16 cellular contexts compared by ENCODE assay signal in genomic region chr9:70554881-70555280, GRCh38.
A peak's percentile ranks its signal among the peaks of the same experiment; 100 is the strongest.
DNase-seq lines count a peak whose midpoint lies in the region; ATAC-seq and TF ChIP-seq lines count a peak whose summit lies in the region.
"Had no signal": no experiment of that assay in that cellular context is flagged by ENCODE, and none has a peak within 500 bp of the region (broad histone marks: within the 10 kb centered on the region; RNA-seq: fewer than 3 reads in every experiment).

No MANE protein-coding gene starts in this region.

- H3K27ac ChIP-seq in breast epithelium (peak overlapping the region; percentile 85 to 89), SJSA1 (peak overlapping the region; percentile 58), gastroesophageal sphincter (peak overlapping the region; percentile 15 to 81 (median 62)), thyroid gland (peak overlapping the region; percentile 56 to 72 (median 58))

- H3K27me3 Mint-ChIP-seq in MCF 10A (ENCODE audit: insufficient read depth, unreplicated experiment) = no peaks in the 10 kb centered on the region
- H3K27me3 Mint-ChIP-seq: activated CD4-positive, alpha-beta T cell treated with anti-CD3 and anti-CD28 coated beads, Interleukin-2, amount 10 ng/mL, durations not matched to agents 7 days and 5 days; activated naive CD8-positive, alpha-beta T cell treated with anti-CD3 and anti-CD28 coated beads for 36 hours; CD4-positive, alpha-beta memory T cell had no signal

- ATAC-seq in gastroesophageal sphincter (no peak), omental fat pad (ENCODE audit: low FRiP score) (no peak), left colon (no peak)
- ATAC-seq: effector memory CD8-positive, alpha-beta T cell had no signal

- WGBS in gastroesophageal sphincter (ENCODE audit: low coverage in 1 of 2), 2 donors = 58 to 64% methylated on average over 2 of the region's 2 CpGs
- WGBS in thyroid gland, 2 donors = 59% methylated on average over 2 of the region's 2 CpGs

- TF ChIP-seq CTCF in breast epithelium (IDR thresholded peaks at IDR 0.05) = no peak
- no peak for TF ChIP-seq CTCF in MCF 10A (IDR thresholded peaks at IDR 0.05; ENCODE audit: unreplicated experiment)
- no peak for TF ChIP-seq CTCF in gastroesophageal sphincter (IDR thresholded peaks at IDR 0.05)
- no peak for TF ChIP-seq CTCF in thyroid gland (IDR thresholded peaks at IDR 0.05)
- TF ChIP-seq CTCF in omental fat pad (IDR thresholded peaks at IDR 0.05) = no peak

- DNase-seq in breast epithelium (ENCODE audit: low spot score in 2 of 2) (no peak), MCF 10A (ENCODE audit: unreplicated experiment) (no peak), SJSA1 (ENCODE audit: low read depth in 1 of 2, low spot score in 2 of 2) (no peak), thyroid gland (peak in 1 of 2 donors; percentile 12), NCI-H2171 (lab: John Stamatoyannopoulos, UW) (no peak), omental fat pad (ENCODE audit: low spot score) (no peak), left colon (no peak)
- DNase-seq: activated CD4-positive, alpha-beta T cell treated with anti-CD3 and anti-CD28 coated beads, Interleukin-2, amount 10 ng/mL, durations not matched to agents 7 days and 5 days; activated naive CD8-positive, alpha-beta T cell treated with anti-CD3 and anti-CD28 coated beads for 36 hours; activated T-cell treated with anti-CD3 and anti-CD28 coated beads, Interleukin-2, amount 50 U/mL, for 48 hours; CD4-positive, alpha-beta memory T cell; effector memory CD8-positive, alpha-beta T cell; NCI-H2171 treated with DMSO at 0.1 percent for 48 hours; NCI-H774 had no signal

- POLR2A ChIA-PET in MCF 10A (lab: Yijun Ruan, JAX) = no interaction called here

- no TSS peak for BruUV-seq in MCF 10A (replicated peaks; lab: Mats Ljungman, UMichigan)

- H3K4me1 ChIP-seq in breast epithelium (peaks cover 0 to 7% of the 10 kb centered on the region in 2 donors), SJSA1 (replicated peaks) (peaks cover 21% of the 10 kb centered on the region), gastroesophageal sphincter (peaks cover 0 to 21% (median 16%) of the 10 kb centered on the region in 3 donors), thyroid gland (peaks cover 17 to 21% of the 10 kb centered on the region in 2 donors)

- H3K27ac Mint-ChIP-seq in MCF 10A (ENCODE audit: low read depth, unreplicated experiment) = no peak overlapping the region
- H3K27ac Mint-ChIP-seq: activated CD4-positive, alpha-beta T cell treated with anti-CD3 and anti-CD28 coated beads, Interleukin-2, amount 10 ng/mL, durations not matched to agents 7 days and 5 days; activated naive CD8-positive, alpha-beta T cell treated with anti-CD3 and anti-CD28 coated beads for 36 hours had no signal

- CTCF ChIA-PET in MCF 10A (lab: Yijun Ruan, JAX) = interaction anchor here (1.0 kb wide), 1 partner anchor 11 kb away, joined by 3 read pairs; no protein-coding TSS in a partner anchor

- H3K4me3 Mint-ChIP-seq in MCF 10A (ENCODE audit: unreplicated experiment) = no peak overlapping the region
- H3K4me3 Mint-ChIP-seq: activated CD4-positive, alpha-beta T cell treated with anti-CD3 and anti-CD28 coated beads, Interleukin-2, amount 10 ng/mL, durations not matched to agents 7 days and 5 days; activated naive CD8-positive, alpha-beta T cell treated with anti-CD3 and anti-CD28 coated beads for 36 hours; CD4-positive, alpha-beta memory T cell; effector memory CD8-positive, alpha-beta T cell; neural crest cell had no signal

- TF ChIP-seq POLR2A in breast epithelium (IDR thresholded peaks at IDR 0.05) (no peak), gastroesophageal sphincter (IDR thresholded peaks at IDR 0.05) (no peak), thyroid gland (IDR thresholded peaks at IDR 0.05) (no peak)

- H3K27me3 ChIP-seq in breast epithelium (no peaks in the 10 kb centered on the region), SJSA1 (replicated peaks) (no peaks in the 10 kb centered on the region), gastroesophageal sphincter (no peaks in the 10 kb centered on the region), thyroid gland (no peaks in the 10 kb centered on the region)

- H3K9me3 ChIP-seq in breast epithelium = no peaks in the 10 kb centered on the region
- no peaks in the 10 kb centered on the region for H3K9me3 ChIP-seq in SJSA1 (replicated peaks)
- H3K9me3 ChIP-seq in gastroesophageal sphincter = no peaks in the 10 kb centered on the region
- H3K9me3 ChIP-seq in thyroid gland = no peaks in the 10 kb centered on the region

- peaks cover 9% of the 10 kb centered on the region for H3K4me1 Mint-ChIP-seq in MCF 10A (ENCODE audit: insufficient read depth, unreplicated experiment)
- H3K4me1 Mint-ChIP-seq: CD4-positive, alpha-beta memory T cell had no signal

- H3K36me3 ChIP-seq in breast epithelium (no peaks in the 10 kb centered on the region), SJSA1 (no peaks in the 10 kb centered on the region), gastroesophageal sphincter (no peaks in the 10 kb centered on the region), thyroid gland (no peaks in the 10 kb centered on the region)

- intact Hi-C loops in breast epithelium (cut with DNase I; ENCODE audit: low total_unique reads) = no loop called here
- intact Hi-C loops in MCF 10A (cut with micrococcal nuclease) = no loop called here
- intact Hi-C loops in thyroid gland (cut with DNase I) = no loop called here
- intact Hi-C loops in left colon (cut with DNase I, micrococcal nuclease) = no loop called here

- no peak for TF ChIP-seq EP300 in gastroesophageal sphincter (IDR thresholded peaks at IDR 0.05)

- H3K36me3 Mint-ChIP-seq in MCF 10A (ENCODE audit: insufficient read depth, unreplicated experiment) = no peaks in the 10 kb centered on the region
- H3K36me3 Mint-ChIP-seq: activated naive CD8-positive, alpha-beta T cell treated with anti-CD3 and anti-CD28 coated beads for 36 hours; CD4-positive, alpha-beta memory T cell had no signal

- no peak overlapping the region for H3K4me3 ChIP-seq in breast epithelium
- H3K4me3 ChIP-seq in SJSA1 = no peak overlapping the region
- H3K4me3 ChIP-seq in gastroesophageal sphincter = no peak overlapping the region
- no peak overlapping the region for H3K4me3 ChIP-seq in thyroid gland (replicated peaks in 1 of 3)

- no peaks in the 10 kb centered on the region for H3K9me3 Mint-ChIP-seq in MCF 10A (ENCODE audit: unreplicated experiment)
- H3K9me3 Mint-ChIP-seq: effector memory CD8-positive, alpha-beta T cell; neural crest cell had no signal
